In genomic region chr1:27971674-27972073, GRCh38 we compare ENCODE assay signal across 14 cellular contexts. TPM values are rescaled to one million over a fixed set of nuclear protein-coding genes. Genes with fewer than 3 reads are reported as not detected.
DNase-seq lines count a peak whose midpoint lies in the region; ATAC-seq and TF ChIP-seq lines count a peak whose summit lies in the region.
"Had no signal": no experiment of that assay in that cellular context is flagged by ENCODE, and none has a peak within 500 bp of the region (broad histone marks: within the 10 kb centered on the region; RNA-seq: fewer than 3 reads in every experiment).

No MANE protein-coding gene starts in this region.

- H3K27me3 ChIP-seq in right atrium auricular region (no peaks in the 10 kb centered on the region), SJCRH30 (no peaks in the 10 kb centered on the region)
- H3K27me3 ChIP-seq: adrenal gland, left lung had no signal

- ATAC-seq in Right ventricle myocardium superior (ENCODE audit: poor library complexity) (peak; percentile 65), left cardiac atrium (peak; percentile 42 to 55), HG02642 (IDR thresholded peaks at IDR 0.05; ENCODE audit: poor library complexity, unreplicated experiment) (no peak), GM21360 (IDR thresholded peaks at IDR 0.05; ENCODE audit: unreplicated experiment) (no peak)
- ATAC-seq: activated CD8-positive, alpha-beta T cell treated with anti-CD3 and anti-CD28 coated beads, Interleukin-2, amount 10 ng/mL, durations not matched to agents 7 days and 5 days; esophagus mucosa; left lung had no signal

- no peak for TF ChIP-seq CTCF in right atrium auricular region (IDR thresholded peaks at IDR 0.05)

- peak overlapping the region in 1 of 2 donors; percentile 33 for H3K27ac ChIP-seq in right atrium auricular region
- no peak overlapping the region for H3K27ac ChIP-seq in SJCRH30
- H3K27ac ChIP-seq: parathyroid adenoma had no signal

- H3K9me3 ChIP-seq in right atrium auricular region (no peaks in the 10 kb centered on the region), SJCRH30 (replicated peaks) (no peaks in the 10 kb centered on the region)
- H3K9me3 ChIP-seq: adrenal gland, left lung had no signal

- intact Hi-C loops in Right ventricle myocardium superior (cut with DNase I) (loop anchor here (10.0 kb wide), 1 partner anchor 107 kb away; no protein-coding TSS in a partner anchor), left cardiac atrium (cut with DNase I) (loop anchor here in 1 of 2 donors (10.0 kb wide), 1 partner anchor 107 kb away; no protein-coding TSS in a partner anchor)

- H3K4me3 ChIP-seq in right atrium auricular region (no peak overlapping the region), SJCRH30 (no peak overlapping the region)
- H3K4me3 ChIP-seq: adrenal gland, left lung had no signal

- DNase-seq in Right ventricle myocardium superior (no peak), right atrium auricular region (ENCODE audit: low spot score) (no peak), SJCRH30 (peak; percentile 23 to 67), left cardiac atrium (no peak), KG1 (lab: John Stamatoyannopoulos, UW) (no peak), GDM1 (lab: John Stamatoyannopoulos, UW) (no peak)
- DNase-seq: activated CD8-positive, alpha-beta T cell treated with anti-CD3 and anti-CD28 coated beads, Interleukin-2, amount 10 ng/mL, durations not matched to agents 7 days and 5 days; left lung; trophoblast cell had no signal

- H3K36me3 ChIP-seq in right atrium auricular region, result peaks cover 16% of the 10 kb centered on the region
- no peaks in the 10 kb centered on the region for H3K36me3 ChIP-seq in SJCRH30

- peaks cover 0 to 14% of the 10 kb centered on the region in 2 donors for H3K4me1 ChIP-seq in right atrium auricular region
- no peaks in the 10 kb centered on the region; the same call in 1 of the 2 replicates for H3K4me1 ChIP-seq in SJCRH30
- H3K4me1 ChIP-seq: left lung, parathyroid adenoma had no signal

RNA-seq across cellular contexts. Expression of gene XKR8, which starts 11.9 kb away (rescaled TPM):
- 4.1 TPM for total RNA-seq in Right ventricle myocardium superior
- 10 to 100 TPM in 1 of 2 donors, 1 to 10 TPM in 1; 6.8 to 10.8 TPM for total RNA-seq in right atrium auricular region
- total RNA-seq in SJCRH30 (2014; rRNA removed; shearing (Covaris generic)), result not detected in 2 replicates
- 1 to 10 TPM; 5.4 to 5.7 TPM for total RNA-seq in left cardiac atrium

RNA-seq across cellular contexts. Expression of gene SMPDL3B, which starts 36.9 kb away (rescaled TPM):
- total RNA-seq in Right ventricle myocardium superior, result not detected
- 1 to 10 TPM in 1 of 2 donors, under 1 TPM in 1; 0.78 to 6.7 TPM for total RNA-seq in right atrium auricular region
- total RNA-seq in SJCRH30 (2014; rRNA removed; shearing (Covaris generic)), result 0.15 and 0.16 TPM in 2 replicates
- total RNA-seq in left cardiac atrium, result under 1 TPM; 0.29 to 0.73 TPM
- total RNA-seq: adrenal gland had no signal

RNA-seq across cellular contexts. Expression of gene RPA2, which starts 57.3 kb away (rescaled TPM):
- 21.4 TPM for total RNA-seq in Right ventricle myocardium superior
- total RNA-seq in right atrium auricular region, result 10 to 100 TPM; 16.9 to 27.8 TPM
- 175 and 202 TPM in 2 replicates for total RNA-seq in SJCRH30 (2014; rRNA removed; shearing (Covaris generic))
- total RNA-seq in left cardiac atrium, result 10 to 100 TPM; 25.2 to 29.9 TPM

Comparison
In these comparisons a context has a peak if more than half of its experiments do, and no peak if none do; other contexts are left out.
1. ATAC-seq: peak in Right ventricle myocardium superior (single experiment) and left cardiac atrium (2 of 2); none in HG02642 (single experiment) and GM21360 (single experiment).
2. DNase-seq: peak in SJCRH30 (2 of 2); none in Right ventricle myocardium superior (single experiment), right atrium auricular region (single experiment), left cardiac atrium (single experiment), KG1 (single experiment) and GDM1 (single experiment).